In genomic region chr6:125858427-125859320, GRCh38 we compare ENCODE assay signal across 1 cellular context.
TF ChIP-seq lines count a peak whose summit lies in the region.

No MANE protein-coding gene starts in this region.

TF ChIP-seq in HCT116, 20 proteins besides CTCF, POLR2A, EP300 and RAD21 (continued from another document):
- TF ChIP-seq REST (IDR thresholded peaks at IDR 0.05; ENCODE audit: low read depth) (no peak), TCF7L2 (IDR thresholded peaks at IDR 0.05; ENCODE audit: borderline replicate concordance, extremely low read depth, insufficient read depth, insufficient read length) (no peak), CBX3 (IDR thresholded peaks at IDR 0.05; ENCODE audit: low read depth) (no peak), POLR2AphosphoS5 (IDR thresholded peaks at IDR 0.05; ENCODE audit: low read depth, low read length) (no peak), SIN3A (IDR thresholded peaks at IDR 0.05; ENCODE audit: low read depth) (no peak), YY1 (IDR thresholded peaks at IDR 0.05; ENCODE audit: extremely low read depth, insufficient replicate concordance, low read depth, low read length) (no peak)
